ENCODE assay signal across 1 cellular context in the genomic region with DNA sequence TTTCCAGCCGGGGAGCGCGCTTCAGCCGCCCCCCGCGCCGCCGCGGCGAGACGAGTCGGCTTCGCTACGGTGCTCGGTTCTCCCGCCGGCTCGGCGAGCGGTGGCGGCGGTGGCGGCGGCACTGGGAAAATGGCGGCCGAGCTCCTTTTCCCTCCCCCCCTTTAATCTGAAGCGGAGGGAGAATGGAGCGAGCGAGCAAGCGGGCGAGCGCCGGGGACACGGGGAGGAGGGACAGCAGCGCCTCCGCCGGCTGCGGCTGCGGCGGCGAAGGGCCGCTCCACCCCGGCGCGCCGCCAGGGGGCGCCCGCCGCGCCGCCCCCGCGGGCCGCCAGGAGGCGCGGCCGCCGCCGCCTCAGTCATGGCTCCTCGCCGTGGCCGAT.
A peak's percentile ranks its signal among the peaks of the same experiment; 100 is the strongest.
TF ChIP-seq lines count a peak whose summit lies in the region.

Gene KANSL1, minus strand, starts transcription at position 184 of the 380 bp plus-strand sequence. CDS start 21,286 bp downstream, outside the sequence.

TF ChIP-seq in PFSK-1, 5 proteins besides CTCF, POLR2A, EP300 and RAD21:
- TF ChIP-seq TAF1 (IDR thresholded peaks at IDR 0.05; ENCODE audit: borderline replicate concordance, insufficient read depth, low read length) (peak; percentile 79), FOXP2 (optimal IDR thresholded peaks at IDR 0.05; ENCODE audit: borderline replicate concordance, extremely low read depth, extremely low read length, insufficient read depth) (peak; percentile 52), POLR2AphosphoS5 (IDR thresholded peaks at IDR 0.05; ENCODE audit: low read depth, low read length) (peak; percentile 16; the same call in 1 of the 2 replicates), SIN3A (IDR thresholded peaks at IDR 0.05; ENCODE audit: borderline replicate concordance, insufficient read depth, low read length) (no peak)
TF ChIP-seq in PFSK-1: peak in this region for 3.
